ENCODE assay signal across 1 cellular context in genomic region chr1:169485427-169486280, GRCh38.
TF ChIP-seq lines count a peak whose summit lies in the region.

SLC19A2 (minus strand) TSS chr1:169485944; CDS start chr1:169485766, 178 bp downstream.

TF ChIP-seq in HepG2, 621 proteins besides CTCF, POLR2A, EP300 and RAD21 (continued from another document and continues in another):
- TF ChIP-seq AFF4 (CRISPR knock-in tag; IDR thresholded peaks at IDR 0.05) (no peak; the same call in 1 of the 2 replicates), RXRA (CRISPR knock-in tag; IDR thresholded peaks at IDR 0.05) (peak; percentile 46), NKX3-1 (CRISPR knock-in tag; IDR thresholded peaks at IDR 0.05) (no peak), MTA1 (CRISPR knock-in tag; IDR thresholded peaks at IDR 0.05; ENCODE audit: borderline replicate concordance) (no peak), PBX2 (CRISPR knock-in tag; IDR thresholded peaks at IDR 0.05) (no peak), ZKSCAN8 (CRISPR knock-in tag; IDR thresholded peaks at IDR 0.05; ENCODE audit: borderline replicate concordance) (no peak), JUN (CRISPR knock-in tag; IDR thresholded peaks at IDR 0.05) (0 out of 2 replicates have a peak, but pooled peaks have one; percentile 39), MXI1 (IDR thresholded peaks at IDR 0.05; ENCODE audit: borderline replicate concordance, low read depth, low read length) (peak; percentile 98), ONECUT2 (CRISPR knock-in tag; IDR thresholded peaks at IDR 0.05) (no peak), PHF5A (CRISPR knock-in tag; IDR thresholded peaks at IDR 0.05; ENCODE audit: low read depth, unreplicated experiment) (no peak), ZNF205 (CRISPR knock-in tag; IDR thresholded peaks at IDR 0.05) (no peak), ZSCAN31 (CRISPR knock-in tag; IDR thresholded peaks at IDR 0.05; ENCODE audit: low read depth) (peak; percentile 80), ZNF382 (CRISPR knock-in tag; IDR thresholded peaks at IDR 0.05; ENCODE audit: borderline replicate concordance) (no peak), ARHGAP35 (CRISPR knock-in tag; IDR thresholded peaks at IDR 0.05; ENCODE audit: borderline replicate concordance) (0 out of 2 replicates have a peak, but pooled peaks have one; percentile 42), SOX6 (IDR thresholded peaks at IDR 0.05) (no peak), SOX6 (CRISPR knock-in tag; IDR thresholded peaks at IDR 0.05) (peak; percentile 58; the same call in 1 of the 2 replicates), ZNF275 (CRISPR knock-in tag; IDR thresholded peaks at IDR 0.05; ENCODE audit: borderline replicate concordance) (peak; percentile 44; the same call in 1 of the 2 replicates), FOXP1 (IDR thresholded peaks at IDR 0.05) (no peak), FOXP1 (CRISPR knock-in tag; IDR thresholded peaks at IDR 0.05) (0 out of 2 replicates have a peak, but pooled peaks have one; percentile 7), ZNF296 (CRISPR knock-in tag; conservative IDR thresholded peaks at IDR 0.05) (no peak), ZNF577 (CRISPR knock-in tag; IDR thresholded peaks at IDR 0.05; ENCODE audit: borderline replicate concordance, low read depth) (no peak), ZNF782 (CRISPR knock-in tag; IDR thresholded peaks at IDR 0.05; ENCODE audit: borderline replicate concordance) (no peak; the same call in none of the 2 replicates), SALL2 (CRISPR knock-in tag; IDR thresholded peaks at IDR 0.05) (peak; percentile 76), SP5 (CRISPR knock-in tag; IDR thresholded peaks at IDR 0.05; ENCODE audit: borderline replicate concordance, low read depth) (0 out of 2 replicates have a peak, but pooled peaks have one; percentile 41), MED1 (CRISPR knock-in tag; IDR thresholded peaks at IDR 0.05) (peak; percentile 84), PHF20 (CRISPR knock-in tag; IDR thresholded peaks at IDR 0.05) (peak; percentile 73), ZKSCAN1 (IDR thresholded peaks at IDR 0.05; ENCODE audit: low read length) (no peak), ZNF678 (CRISPR knock-in tag; IDR thresholded peaks at IDR 0.05) (no peak), KMT2A (CRISPR knock-in tag; IDR thresholded peaks at IDR 0.05) (peak; percentile 90), LBX2 (CRISPR knock-in tag; IDR thresholded peaks at IDR 0.05; ENCODE audit: borderline replicate concordance) (no peak; the same call in 1 of the 2 replicates), ZSCAN20 (CRISPR knock-in tag; IDR thresholded peaks at IDR 0.05; ENCODE audit: borderline replicate concordance) (peak; percentile 92; the same call in 1 of the 2 replicates), ZNF552 (CRISPR knock-in tag; IDR thresholded peaks at IDR 0.05; ENCODE audit: borderline replicate concordance) (no peak), ZNF703 (CRISPR knock-in tag; IDR thresholded peaks at IDR 0.05; ENCODE audit: borderline replicate concordance) (no peak), ZUFSP (CRISPR knock-in tag; IDR thresholded peaks at IDR 0.05; ENCODE audit: borderline replicate concordance) (no peak), ZNF563 (CRISPR knock-in tag; IDR thresholded peaks at IDR 0.05) (0 out of 2 replicates have a peak, but pooled peaks have one; percentile 17), CBX1 (IDR thresholded peaks at IDR 0.05; ENCODE audit: low read depth) (no peak), MYPOP (CRISPR knock-in tag; IDR thresholded peaks at IDR 0.05) (peak; percentile 37), SP2 (CRISPR knock-in tag; IDR thresholded peaks at IDR 0.05) (peak; percentile 89), EED (CRISPR knock-in tag; IDR thresholded peaks at IDR 0.05) (0 out of 2 replicates have a peak, but pooled peaks have one; percentile 4), HIVEP1 (CRISPR knock-in tag; IDR thresholded peaks at IDR 0.05) (peak; percentile 68), FOSL1 (CRISPR knock-in tag; IDR thresholded peaks at IDR 0.05; ENCODE audit: borderline replicate concordance) (0 out of 2 replicates have a peak, but pooled peaks have one; percentile 17), ZNF234 (CRISPR knock-in tag; conservative IDR thresholded peaks at IDR 0.05) (no peak), MED8 (CRISPR knock-in tag; IDR thresholded peaks at IDR 0.05; ENCODE audit: insufficient replicate concordance) (peak; percentile 60), SIN3A (IDR thresholded peaks at IDR 0.05; ENCODE audit: borderline replicate concordance, low read depth, low read length) (peak; percentile 95; the same call in 1 of the 2 replicates), SRF (IDR thresholded peaks at IDR 0.05; ENCODE audit: low read depth, low read length) (no peak), HES4 (CRISPR knock-in tag; IDR thresholded peaks at IDR 0.05; ENCODE audit: borderline replicate concordance) (peak; percentile 85; the same call in 1 of the 2 replicates), KAT8 (CRISPR knock-in tag; IDR thresholded peaks at IDR 0.05) (peak; percentile 85), GMEB1 (CRISPR knock-in tag; IDR thresholded peaks at IDR 0.05; ENCODE audit: borderline replicate concordance) (peak; percentile 84), PATZ1 (CRISPR knock-in tag; IDR thresholded peaks at IDR 0.05) (peak; percentile 9; the same call in 1 of the 2 replicates), ERF (CRISPR knock-in tag; IDR thresholded peaks at IDR 0.05) (peak; percentile 77; the same call in 1 of the 2 replicates), DNMT1 (CRISPR knock-in tag; IDR thresholded peaks at IDR 0.05) (no peak), ZNF770 (CRISPR knock-in tag; IDR thresholded peaks at IDR 0.05) (peak; percentile 76), NFATC3 (CRISPR knock-in tag; IDR thresholded peaks at IDR 0.05) (0 out of 2 replicates have a peak, but pooled peaks have one; percentile 43), JARID2 (CRISPR knock-in tag; IDR thresholded peaks at IDR 0.05; ENCODE audit: insufficient replicate concordance) (no peak), HOXA5 (CRISPR knock-in tag; IDR thresholded peaks at IDR 0.05) (peak; percentile 49), TAF15 (IDR thresholded peaks at IDR 0.05; ENCODE audit: low read depth, low read length, poor library complexity, severe bottlenecking) (peak; percentile 57), ZNF747 (CRISPR knock-in tag; IDR thresholded peaks at IDR 0.05; ENCODE audit: borderline replicate concordance) (peak; percentile 77; the same call in 1 of the 2 replicates), ZBTB7B (CRISPR knock-in tag; IDR thresholded peaks at IDR 0.05) (no peak; the same call in 1 of the 2 replicates)
